Comparison of ENCODE assay signal across 17 cellular contexts in genomic region chr11:96303980-96304379, GRCh38. TPM values are rescaled to one million over a fixed set of nuclear protein-coding genes. Genes with fewer than 3 reads are reported as not detected.
DNase-seq lines count a peak whose midpoint lies in the region; ATAC-seq and TF ChIP-seq lines count a peak whose summit lies in the region.
"Had no signal": no experiment of that assay in that cellular context is flagged by ENCODE, and none has a peak within 500 bp of the region (broad histone marks: within the 10 kb centered on the region; RNA-seq: fewer than 3 reads in every experiment).

No MANE protein-coding gene starts in this region.

- H3K79me2 ChIP-seq in ACC112 (ENCODE audit: control insufficient read depth, insufficient read depth, low read length, unreplicated experiment) (peaks cover 81% of the 10 kb centered on the region), mammary epithelial cell (ENCODE audit: insufficient read depth, low read length) (peaks cover 46% of the 10 kb centered on the region)

- no peak overlapping the region for H3K9ac ChIP-seq in mammary epithelial cell (ENCODE audit: insufficient read depth, low read length)
- H3K9ac ChIP-seq: BLaER1 treated with 17β-estradiol and CSF1 and Interleukin-3, amounts not matched to agents 10 nM and 100 nM had no signal

- H3K27me3 ChIP-seq in ACC112 (ENCODE audit: insufficient read depth, low read length), result no peaks in the 10 kb centered on the region
- no peaks in the 10 kb centered on the region for H3K27me3 ChIP-seq in mammary epithelial cell (ENCODE audit: insufficient read depth, low read length)
- H3K27me3 ChIP-seq in aorta (ENCODE audit: control insufficient read depth in 1 of 2, insufficient read depth in 2 of 2, low read length in 1 of 2), result no peaks in the 10 kb centered on the region
- H3K27me3 ChIP-seq: BLaER1 treated with 17β-estradiol and CSF1 and Interleukin-3, amounts not matched to agents 10 nM and 100 nM; colonic mucosa had no signal

- H3K36me3 ChIP-seq in ACC112 (ENCODE audit: insufficient read depth, low read length) (no peaks in the 10 kb centered on the region), mammary epithelial cell (ENCODE audit: insufficient read depth, low read length) (no peaks in the 10 kb centered on the region), aorta (ENCODE audit: control insufficient read depth in 1 of 2, insufficient read depth in 2 of 2, low read length in 1 of 2) (no peaks in the 10 kb centered on the region)
- H3K36me3 ChIP-seq: colonic mucosa, prostate gland had no signal

- 100% methylated on average over 3 of the region's 3 CpGs for WGBS in mammary epithelial cell (ENCODE audit: low coverage, missing lambda C conversion rate)
- 18 to 43% methylated on average over 3 of the region's 3 CpGs for WGBS in aorta, 2 donors

- no peak overlapping the region for H3K4me2 ChIP-seq in mammary epithelial cell (ENCODE audit: insufficient read depth, low read depth, low read length)

- no peaks in the 10 kb centered on the region for H4K20me1 ChIP-seq in mammary epithelial cell (ENCODE audit: insufficient read depth, low read length)

- peaks cover 63% of the 10 kb centered on the region for H3K4me1 Mint-ChIP-seq in nephron

- H3K27ac ChIP-seq in ACC112 (ENCODE audit: low read depth, low read length) (peak overlapping the region; percentile 90), mammary epithelial cell (ENCODE audit: insufficient read depth, low read depth, low read length) (peak overlapping the region; percentile 73), aorta (ENCODE audit: low read depth in 1 of 2, low read length in 2 of 2) (peak overlapping the region in 1 of 2 donors; percentile 90)
- H3K27ac ChIP-seq: prostate gland had no signal

- DNase-seq in HCEC 1CT (peak; percentile 27), mammary epithelial cell (no peak), NCI-H82 (lab: John Stamatoyannopoulos, UW) (no peak), aorta (no peak)
- DNase-seq in activated CD4-positive, alpha-beta T cell treated with anti-CD3 and anti-CD28 coated beads for 1 hour, result no peak
- DNase-seq: activated naive CD8-positive, alpha-beta T cell treated with anti-CD3 and anti-CD28 coated beads, Interleukin-2, amount 10 ng/mL, durations not matched to agents 7 days and 5 days; colonic mucosa; NCI-H1417 treated with DMSO at 0.1 percent for 48 hours; NCI-H524; RPMI8226; stimulated activated CD4-positive, alpha-beta T cell treated with anti-CD3 and anti-CD28 coated beads, Interleukin-1b, Interleukin-23, amount 100 ng/mL, for 48 hours; T-helper 9 cell had no signal

- in situ Hi-C loops in mammary epithelial cell (cut with MboI; ENCODE audit: low sequenced_read_pairs in 2 of 2), result no loop called here

- no peak overlapping the region for H3K4me3 Mint-ChIP-seq in nephron
- H3K4me3 Mint-ChIP-seq: activated naive CD8-positive, alpha-beta T cell treated with anti-CD3 and anti-CD28 coated beads, Interleukin-2, amount 10 ng/mL, durations not matched to agents 7 days and 5 days had no signal

- no peaks in the 10 kb centered on the region for H3K27me3 Mint-ChIP-seq in nephron (ENCODE audit: low read depth)
- H3K27me3 Mint-ChIP-seq: activated naive CD8-positive, alpha-beta T cell treated with anti-CD3 and anti-CD28 coated beads, Interleukin-2, amount 10 ng/mL, durations not matched to agents 7 days and 5 days had no signal

- no peaks in the 10 kb centered on the region for H3K9me3 Mint-ChIP-seq in nephron
- H3K9me3 Mint-ChIP-seq: activated naive CD8-positive, alpha-beta T cell treated with anti-CD3 and anti-CD28 coated beads, Interleukin-2, amount 10 ng/mL, durations not matched to agents 7 days and 5 days had no signal

- H3K4me3 ChIP-seq in ACC112 (ENCODE audit: low read depth, low read length) (peak overlapping the region; percentile 21; the same call in 1 of the 2 replicates), mammary epithelial cell (replicated peaks in 1 of 3; ENCODE audit: insufficient read depth in 1 of 3, low read depth in 2 of 3, low read length in 3 of 3) (no peak overlapping the region), aorta (ENCODE audit: low read length in 2 of 2) (no peak overlapping the region)
- H3K4me3 ChIP-seq: BLaER1 treated with 17β-estradiol and CSF1 and Interleukin-3, amounts not matched to agents 10 nM and 100 nM; colonic mucosa; prostate gland had no signal

- no peaks in the 10 kb centered on the region for H3K9me3 ChIP-seq in mammary epithelial cell (replicated peaks; ENCODE audit: insufficient read depth, low read length)
- H3K9me3 ChIP-seq in aorta (ENCODE audit: control insufficient read depth, low read length), result no peaks in the 10 kb centered on the region
- H3K9me3 ChIP-seq: BLaER1 treated with 17β-estradiol and CSF1 and Interleukin-3, amounts not matched to agents 10 nM and 100 nM; colonic mucosa; prostate gland had no signal

- ATAC-seq in HG03159 (IDR thresholded peaks at IDR 0.05; ENCODE audit: unreplicated experiment) (no peak), aorta (ENCODE audit: low FRiP score) (no peak)

- CTCF ChIA-PET in mammary epithelial cell (lab: Charles Lee; ENCODE audit: low non-redundant PET), result no interaction called here

- no peak for TF ChIP-seq CTCF in mammary epithelial cell (conservative IDR thresholded peaks at IDR 0.05 in 1 of 2, IDR thresholded peaks at IDR 0.05 in 1 of 2; ENCODE audit: extremely low read depth in 1 of 2, insufficient read depth in 1 of 2, low read depth in 1 of 2, low read length in 2 of 2)
- TF ChIP-seq CTCF in nephron (IDR thresholded peaks at IDR 0.05; ENCODE audit: unreplicated experiment in 3 of 3), result no peak

- intact Hi-C loops in mammary epithelial cell (cut with micrococcal nuclease), result no loop called here
- intact Hi-C loops in aorta (cut with DNase I), result no loop called here

- H3K4me1 ChIP-seq in ACC112 (ENCODE audit: control insufficient read depth, insufficient read depth, low read length, unreplicated experiment), result peaks cover 75% of the 10 kb centered on the region
- peaks cover 52% of the 10 kb centered on the region for H3K4me1 ChIP-seq in mammary epithelial cell (ENCODE audit: insufficient read depth, low read length)
- H3K4me1 ChIP-seq in aorta (ENCODE audit: control insufficient read depth in 1 of 2, insufficient read depth in 2 of 2, low read length in 2 of 2), result peaks cover 11 to 14% of the 10 kb centered on the region in 2 donors

- peaks cover 5% of the 10 kb centered on the region for H3K36me3 Mint-ChIP-seq in nephron (ENCODE audit: low read depth)

- no peak overlapping the region for H2AFZ ChIP-seq in ACC112 (ENCODE audit: low read length, unreplicated experiment)
- no peak overlapping the region for H2AFZ ChIP-seq in mammary epithelial cell (ENCODE audit: low read depth, low read length)

- dilution Hi-C loops in mammary epithelial cell (cut with HindIII; ENCODE audit: low sequenced_read_pairs), result no loop called here

- BruUV-seq in mammary epithelial cell (replicated peaks; lab: Mats Ljungman, UMichigan), result no TSS peak

- H3K27ac Mint-ChIP-seq in nephron, result peak overlapping the region; percentile 8 to 81 (median 71)
- H3K27ac Mint-ChIP-seq: activated naive CD8-positive, alpha-beta T cell treated with anti-CD3 and anti-CD28 coated beads, Interleukin-2, amount 10 ng/mL, durations not matched to agents 7 days and 5 days had no signal

RNA-seq across cellular contexts. Expression of gene MAML2, which starts 39.0 kb away (rescaled TPM):
- total RNA-seq in mammary epithelial cell, result 10 to 100 TPM in 1 of 2 donors, 1 to 10 TPM in 1; 9.5 to 14.2 TPM
- 7.5 TPM for polyA plus RNA-seq in mammary epithelial cell
- 15.6 TPM for polyA minus RNA-seq in mammary epithelial cell
- 10 to 100 TPM; 18.1 to 27.5 TPM for total RNA-seq in aorta
- 1 to 10 TPM; 6.0 to 10.0 TPM for polyA plus RNA-seq in aorta
